Comparison of ENCODE assay signal across 14 cellular contexts in genomic region chr10:29794776-29795635, GRCh38.
A peak's percentile ranks its signal among the peaks of the same experiment; 100 is the strongest.
DNase-seq lines count a peak whose midpoint lies in the region; ATAC-seq, FAIRE-seq and TF ChIP-seq lines count a peak whose summit lies in the region.
"Had no signal": no experiment of that assay in that cellular context is flagged by ENCODE, and none has a peak within 500 bp of the region (broad histone marks: within the 10 kb centered on the region; RNA-seq: fewer than 3 reads in every experiment).

No MANE protein-coding gene starts in this region.

- peak overlapping the region; percentile 70 to 81 for H3K27ac ChIP-seq in breast epithelium
- H3K27ac ChIP-seq in foreskin keratinocyte: peak overlapping the region; percentile 49
- no peak overlapping the region for H3K27ac ChIP-seq in neural progenitor cell
- H3K27ac ChIP-seq in aorta (ENCODE audit: low read depth in 1 of 2, low read length in 2 of 2): peak overlapping the region; percentile 99 to 100

- BruUV-seq in MCF 10A (replicated peaks; lab: Mats Ljungman, UMichigan): no TSS peak

- intact Hi-C loops in breast epithelium (cut with DNase I; ENCODE audit: low total_unique reads): no loop called here
- intact Hi-C loops in MCF 10A (cut with micrococcal nuclease): no loop called here
- intact Hi-C loops in aorta (cut with DNase I): loop anchor here in 1 of 2 donors (10.0 kb wide), 1 partner anchor 60 kb away; no protein-coding TSS in a partner anchor

- peaks cover 5% of the 10 kb centered on the region for H3K36me3 Mint-ChIP-seq in MCF 10A (ENCODE audit: insufficient read depth, unreplicated experiment)
- no peaks in the 10 kb centered on the region for H3K36me3 Mint-ChIP-seq in neural progenitor cell
- H3K36me3 Mint-ChIP-seq in stimulated activated naive B cell treated with anti-CD40 and anti-IgM and Interleukin-4, amounts not matched to agents 10 μg/mL and 1 μg/mL and 100 μg/mL, for 72 hours: no peaks in the 10 kb centered on the region

- H3K4me1 ChIP-seq in breast epithelium (no peaks in the 10 kb centered on the region), foreskin keratinocyte (no peaks in the 10 kb centered on the region), neural progenitor cell (no peaks in the 10 kb centered on the region), aorta (ENCODE audit: control insufficient read depth in 1 of 2, insufficient read depth in 2 of 2, low read length in 2 of 2) (peaks cover 7 to 8% of the 10 kb centered on the region in 2 donors)

- no peaks in the 10 kb centered on the region for H3F3A ChIP-seq in neural progenitor cell (ENCODE audit: low read depth)

- POLR2A ChIA-PET in MCF 10A (lab: Yijun Ruan, JAX): interaction anchor here (0.6 kb wide), 1 partner anchor 193 kb away, joined by 3 read pairs; no protein-coding TSS in a partner anchor

- CTCF ChIA-PET in MCF 10A (lab: Yijun Ruan, JAX): no interaction called here

- H4K20me1 ChIP-seq in neural progenitor cell (ENCODE audit: low read depth): no peaks in the 10 kb centered on the region

- H3K4me1 Mint-ChIP-seq in MCF 10A (ENCODE audit: insufficient read depth, unreplicated experiment) (peaks cover 5% of the 10 kb centered on the region), neural progenitor cell (no peaks in the 10 kb centered on the region)
- H3K4me1 Mint-ChIP-seq in stimulated activated naive B cell treated with anti-CD40 and anti-IgM and Interleukin-4, amounts not matched to agents 10 μg/mL and 1 μg/mL and 100 μg/mL, for 72 hours: no peaks in the 10 kb centered on the region

- no peak for DNase-seq in breast epithelium (ENCODE audit: low spot score in 2 of 2)
- DNase-seq in MCF 10A (ENCODE audit: unreplicated experiment): no peak
- no peak for DNase-seq in foreskin keratinocyte
- no peak for DNase-seq in neural progenitor cell (ENCODE audit: low spot score)
- no peak for DNase-seq in aorta
- no peak for DNase-seq in urothelium cell line (ENCODE audit: low spot score)
- no peak for DNase-seq in activated CD4-positive, alpha-beta T cell treated with anti-CD3 and anti-CD28 coated beads for 4 hours
- DNase-seq in stimulated activated naive B cell treated with anti-CD40 and anti-IgM and Interleukin-4, amounts not matched to agents 10 μg/mL and 1 μg/mL and 100 μg/mL, for 72 hours: no peak
- DNase-seq: activated CD4-positive, alpha-beta T cell treated with anti-CD3 and anti-CD28 coated beads, Interleukin-2, amount 50 U/mL, for 1 hour; activated gamma-delta T cell treated with Interleukin-2 at 50 U/mL for 16 hours; Caco-2; NCI-H1436; NCI-H510A treated with DMSO at 0.1 percent for 48 hours had no signal

- no peak overlapping the region for H3K4me2 ChIP-seq in neural progenitor cell

- H3K27me3 Mint-ChIP-seq in MCF 10A (ENCODE audit: insufficient read depth, unreplicated experiment) (no peaks in the 10 kb centered on the region), neural progenitor cell (ENCODE audit: insufficient read depth, low read depth) (peaks cover 5% of the 10 kb centered on the region)
- peaks cover 0 to 10% of the 10 kb centered on the region in 2 donors for H3K27me3 Mint-ChIP-seq in stimulated activated naive B cell treated with anti-CD40 and anti-IgM and Interleukin-4, amounts not matched to agents 10 μg/mL and 1 μg/mL and 100 μg/mL, for 72 hours

- H3K9me3 ChIP-seq in breast epithelium (no peaks in the 10 kb centered on the region), neural progenitor cell (ENCODE audit: low read depth) (no peaks in the 10 kb centered on the region), aorta (ENCODE audit: control insufficient read depth, low read length) (no peaks in the 10 kb centered on the region)
- H3K9me3 ChIP-seq: Caco-2 had no signal

- no peak overlapping the region for H3K4me3 ChIP-seq in breast epithelium
- H3K4me3 ChIP-seq in neural progenitor cell: no peak overlapping the region
- H3K4me3 ChIP-seq in aorta (ENCODE audit: low read length in 2 of 2): no peak overlapping the region

- no peak for TF ChIP-seq POLR2A in breast epithelium (IDR thresholded peaks at IDR 0.05)

- H3K79me2 ChIP-seq in neural progenitor cell (ENCODE audit: low read depth): no peaks in the 10 kb centered on the region

- 4% methylated on average over 11 of the region's 11 CpGs for WGBS in aorta, 2 donors

- H3K9ac ChIP-seq in neural progenitor cell: no peak overlapping the region

- no peaks in the 10 kb centered on the region for H3K36me3 ChIP-seq in breast epithelium
- no peaks in the 10 kb centered on the region for H3K36me3 ChIP-seq in neural progenitor cell
- no peaks in the 10 kb centered on the region for H3K36me3 ChIP-seq in aorta (ENCODE audit: control insufficient read depth in 1 of 2, insufficient read depth in 2 of 2, low read length in 1 of 2)

- no peak overlapping the region for H3K4me3 Mint-ChIP-seq in MCF 10A (ENCODE audit: unreplicated experiment)
- no peak overlapping the region for H3K4me3 Mint-ChIP-seq in neural progenitor cell
- H3K4me3 Mint-ChIP-seq in stimulated activated naive B cell treated with anti-CD40 and anti-IgM and Interleukin-4, amounts not matched to agents 10 μg/mL and 1 μg/mL and 100 μg/mL, for 72 hours: no peak overlapping the region

- H3K27ac Mint-ChIP-seq in MCF 10A (ENCODE audit: low read depth, unreplicated experiment) (no peak overlapping the region), neural progenitor cell (no peak overlapping the region)
- H3K27ac Mint-ChIP-seq in stimulated activated naive B cell treated with anti-CD40 and anti-IgM and Interleukin-4, amounts not matched to agents 10 μg/mL and 1 μg/mL and 100 μg/mL, for 72 hours: no peak overlapping the region

- H2AFZ ChIP-seq in neural progenitor cell (replicated peaks): peak overlapping the region; percentile 34

- H3K9me3 Mint-ChIP-seq in MCF 10A (ENCODE audit: unreplicated experiment) (no peaks in the 10 kb centered on the region), neural progenitor cell (no peaks in the 10 kb centered on the region)
- H3K9me3 Mint-ChIP-seq in stimulated activated naive B cell treated with anti-CD40 and anti-IgM and Interleukin-4, amounts not matched to agents 10 μg/mL and 1 μg/mL and 100 μg/mL, for 72 hours: no peaks in the 10 kb centered on the region

- ATAC-seq in foreskin keratinocyte: no peak
- ATAC-seq in aorta (ENCODE audit: low FRiP score): peak; percentile 62
- ATAC-seq in stimulated activated naive B cell treated with anti-CD40 and anti-IgM and Interleukin-4, amounts not matched to agents 10 μg/mL and 1 μg/mL and 100 μg/mL, for 72 hours (replicated peaks): no peak
- ATAC-seq: esophagus mucosa had no signal

- H3K27me3 ChIP-seq in breast epithelium (no peaks in the 10 kb centered on the region), foreskin keratinocyte (no peaks in the 10 kb centered on the region), neural progenitor cell (no peaks in the 10 kb centered on the region), aorta (ENCODE audit: control insufficient read depth in 1 of 2, insufficient read depth in 2 of 2, low read length in 1 of 2) (no peaks in the 10 kb centered on the region)

- no peak for FAIRE-seq in urothelium cell line (lab: Jason Lieb, UNC)

- TF ChIP-seq CTCF in breast epithelium (IDR thresholded peaks at IDR 0.05) (no peak), MCF 10A (IDR thresholded peaks at IDR 0.05; ENCODE audit: unreplicated experiment) (no peak), foreskin keratinocyte (conservative IDR thresholded peaks at IDR 0.05) (no peak), neural progenitor cell (IDR thresholded peaks at IDR 0.05) (no peak)
